In genomic region chr10:43211431-43212042, GRCh38 we compare ENCODE assay signal across 24 cellular contexts. TPM values are rescaled to one million over a fixed set of nuclear protein-coding genes. Genes with fewer than 3 reads are reported as not detected.
DNase-seq lines count a peak whose midpoint lies in the region; ATAC-seq, FAIRE-seq and TF ChIP-seq lines count a peak whose summit lies in the region.
"Had no signal": no experiment of that assay in that cellular context is flagged by ENCODE, and none has a peak within 500 bp of the region (broad histone marks: within the 10 kb centered on the region; RNA-seq: fewer than 3 reads in every experiment).

No MANE protein-coding gene starts in this region.

- H3K4me3 ChIP-seq in left ventricle myocardium inferior: no peak overlapping the region
- H3K4me3 ChIP-seq in Panc1 (ENCODE audit: low read depth in 2 of 2, low read length in 2 of 2): no peak overlapping the region
- H3K4me3 ChIP-seq in lower lobe of right lung: no peak overlapping the region
- H3K4me3 ChIP-seq: neural progenitor cell, SJSA1, stomach, tibial artery had no signal

- H3K9me3 ChIP-seq in left ventricle myocardium inferior (replicated peaks) (no peaks in the 10 kb centered on the region), Panc1 (ENCODE audit: control insufficient read depth, insufficient read depth, low read depth, low read length) (no peaks in the 10 kb centered on the region), lower lobe of right lung (no peaks in the 10 kb centered on the region)
- H3K9me3 ChIP-seq: SJSA1, stomach, tibial artery had no signal

- FAIRE-seq in urothelium cell line (lab: Jason Lieb, UNC): peak; percentile 61
- FAIRE-seq: G401.6, islet of Langerhans, RCC 7860 had no signal

- no peak for TF ChIP-seq CTCF in left ventricle myocardium inferior (IDR thresholded peaks at IDR 0.05; ENCODE audit: borderline replicate concordance)
- no peak for TF ChIP-seq CTCF in Panc1 (IDR thresholded peaks at IDR 0.05)
- TF ChIP-seq CTCF in lower lobe of right lung (IDR thresholded peaks at IDR 0.05): no peak

- intact Hi-C loops in left cardiac atrium (cut with DNase I) (no loop called here), left ventricle myocardium inferior (cut with micrococcal nuclease) (no loop called here), Panc1 (cut with micrococcal nuclease; ENCODE audit: unreplicated experiment) (no loop called here), lower lobe of right lung (cut with DNase I) (no loop called here)

- in situ Hi-C loops in Panc1 (cut with HindIII; ENCODE audit: low pct_unique_long_range_greater_than_20kb, low sequenced_read_pairs): no loop called here

- H3K36me3 ChIP-seq in left ventricle myocardium inferior (no peaks in the 10 kb centered on the region), Panc1 (ENCODE audit: control insufficient read depth, insufficient read depth, low read length) (no peaks in the 10 kb centered on the region), lower lobe of right lung (no peaks in the 10 kb centered on the region)
- H3K36me3 ChIP-seq: neural progenitor cell, SJSA1, stomach, tibial artery had no signal

- CTCF ChIA-PET in Panc1 (lab: Charles Lee): no interaction called here

- no TSS peak for BruUV-seq in Panc1 (replicated peaks; lab: Mats Ljungman, UMichigan)

- POLR2A ChIA-PET in Panc1 (lab: Charles Lee): no interaction called here

- H3K4me1 ChIP-seq in left ventricle myocardium inferior (peaks cover 8% of the 10 kb centered on the region), Panc1 (ENCODE audit: control insufficient read depth, insufficient read depth, low read length) (peaks cover 26% of the 10 kb centered on the region), lower lobe of right lung (no peaks in the 10 kb centered on the region)
- H3K4me1 ChIP-seq: neural progenitor cell, SJSA1, stomach had no signal

- DNase-seq in left cardiac atrium (peak; percentile 8), left ventricle myocardium inferior (no peak), Panc1 (ENCODE audit: low read depth, low spot score) (no peak), lower lobe of right lung (peak; percentile 20), urothelium cell line (ENCODE audit: low spot score) (no peak), HCEC 1CT (no peak)
- DNase-seq: activated CD4-positive, alpha-beta T cell treated with anti-CD3 and anti-CD28 coated beads, Interleukin-2, amount 50 U/mL, for 4 hours; activated CD4-positive, CD25-positive, alpha-beta regulatory T cell; activated gamma-delta T cell; COR-L47; DMS53; GOT3; NCI-H1092 treated with DMSO at 0.1 percent for 48 hours; NCI-H187; NCI-H526 treated with DMSO at 0.1 percent for 48 hours; stomach; T-cell; tibial artery had no signal

- H3K27ac ChIP-seq in left ventricle myocardium inferior (replicated peaks) (no peak overlapping the region), Panc1 (ENCODE audit: low read length) (no peak overlapping the region), lower lobe of right lung (no peak overlapping the region)
- H3K27ac ChIP-seq: neural progenitor cell, SJSA1, stomach, tibial artery had no signal

- H3K27me3 ChIP-seq in left ventricle myocardium inferior (ENCODE audit: low read depth) (peaks cover 26% of the 10 kb centered on the region), Panc1 (ENCODE audit: control insufficient read depth, insufficient read depth, low read length) (no peaks in the 10 kb centered on the region), lower lobe of right lung (ENCODE audit: low read depth) (no peaks in the 10 kb centered on the region)
- H3K27me3 ChIP-seq: neural progenitor cell, SJSA1 had no signal

- ATAC-seq in left cardiac atrium (peak in 1 of 2 donors; percentile 13), Panc1 (peak; percentile 13; the same call in 1 of the 2 replicates), lower lobe of right lung (no peak), HG03457 (IDR thresholded peaks at IDR 0.05; ENCODE audit: unreplicated experiment) (no peak)
- ATAC-seq: T-cell had no signal

RNA-seq across cellular contexts. Expression of gene RASGEF1A, which starts 55.3 kb away (rescaled TPM):
- total RNA-seq in left cardiac atrium (1 to 10 TPM; 1.4 to 2.0 TPM), left ventricle myocardium inferior (1.1 TPM), Panc1 (2021; ENCODE audit: unreplicated experiment) (19.5 TPM), lower lobe of right lung (2.7 TPM)
- 24.3 TPM for polyA plus RNA-seq in Panc1 (2012; ENCODE audit: insufficient read length)
- total RNA-seq: SJSA1 had no signal

Comparison
In these comparisons a context has a peak if more than half of its experiments do, and no peak if none do; other contexts are left out.
1. DNase-seq: peak in left cardiac atrium (single experiment) and lower lobe of right lung (single experiment); none in left ventricle myocardium inferior (single experiment), Panc1 (single experiment), urothelium cell line (single experiment) and HCEC 1CT (single experiment).